In genomic region chr2:236884776-236885175, GRCh38 we compare ENCODE assay signal across 21 cellular contexts.
DNase-seq lines count a peak whose midpoint lies in the region; ATAC-seq lines count a peak whose summit lies in the region.
"Had no signal": no experiment of that assay in that cellular context is flagged by ENCODE, and none has a peak within 500 bp of the region (broad histone marks: within the 10 kb centered on the region; RNA-seq: fewer than 3 reads in every experiment).

No MANE protein-coding gene starts in this region.

- H3K27me3 ChIP-seq in mesenchymal stem cell (ENCODE audit: control insufficient read depth in 1 of 2, insufficient read depth in 1 of 2, low read length in 2 of 2): no peaks in the 10 kb centered on the region
- H3K27me3 ChIP-seq: BE2C had no signal

- H3K14ac ChIP-seq in mesenchymal stem cell (ENCODE audit: low read length in 2 of 2): peak overlapping the region in 1 of 2 experiments; percentile 66

- WGBS in mesenchymal stem cell: 71% methylated on average over 4 of the region's 4 CpGs

- H3K4me3 ChIP-seq in mesenchymal stem cell (ENCODE audit: insufficient read depth in 1 of 2, low read depth in 1 of 2, low read length in 2 of 2): no peak overlapping the region
- H3K4me3 ChIP-seq: A549, HAP-1 had no signal

- no peaks in the 10 kb centered on the region for H3K36me3 Mint-ChIP-seq in stimulated activated effector memory CD8-positive, alpha-beta T cell treated with anti-CD3 and anti-CD28 coated beads, Interleukin-12 subunit alpha, Interleukin-12 subunit beta, amount 100 ng/mL, for 72 hours
- H3K36me3 Mint-ChIP-seq: CD4-positive, alpha-beta memory T cell had no signal

- H3K79me1 ChIP-seq in mesenchymal stem cell (replicated peaks; ENCODE audit: low read length, poor library complexity, severe bottlenecking): no peaks in the 10 kb centered on the region

- no peak for DNase-seq in Right ventricle myocardium inferior (ENCODE audit: missing footprints)
- DNase-seq in left cardiac atrium: no peak
- no peak for DNase-seq in mesenchymal stem cell
- peak in 1 of 2 donors; percentile 26 for DNase-seq in stimulated activated effector memory CD8-positive, alpha-beta T cell treated with anti-CD3 and anti-CD28 coated beads, Interleukin-12 subunit alpha, Interleukin-12 subunit beta, amount 100 ng/mL, for 72 hours (ENCODE audit: low spot score in 2 of 2)
- no peak for DNase-seq in NCI-H2171 (lab: John Stamatoyannopoulos, UW)
- DNase-seq: 8988T; ACHN; AML-193; BE2C; C1 segment of cervical spinal cord; Calu3; CD4-positive, alpha-beta memory T cell; COR-L47; DMS79 treated with DMSO at 0.1 percent for 48 hours; GF-D8; GOT3; HFFc6 had no signal

- H3K9ac ChIP-seq in mesenchymal stem cell (ENCODE audit: low read length): no peak overlapping the region

- no peak overlapping the region for H3K27ac ChIP-seq in mesenchymal stem cell (ENCODE audit: low read length, poor library complexity, severe bottlenecking)
- H3K27ac ChIP-seq: A549 had no signal

- no peaks in the 10 kb centered on the region for H3K36me3 ChIP-seq in mesenchymal stem cell (ENCODE audit: control insufficient read depth in 1 of 2, insufficient read depth in 2 of 2, low read depth in 1 of 2, low read length in 2 of 2)
- H3K36me3 ChIP-seq: BE2C, HAP-1 had no signal

- no peak overlapping the region for H2BK5ac ChIP-seq in mesenchymal stem cell (ENCODE audit: low read depth, low read length, poor library complexity, severe bottlenecking)

- no peak overlapping the region for H3K4me3 Mint-ChIP-seq in stimulated activated effector memory CD8-positive, alpha-beta T cell treated with anti-CD3 and anti-CD28 coated beads, Interleukin-12 subunit alpha, Interleukin-12 subunit beta, amount 100 ng/mL, for 72 hours
- H3K4me3 Mint-ChIP-seq: CD4-positive, alpha-beta memory T cell; HFFc6 had no signal

- no peaks in the 10 kb centered on the region for H3K4me1 Mint-ChIP-seq in stimulated activated effector memory CD8-positive, alpha-beta T cell treated with anti-CD3 and anti-CD28 coated beads, Interleukin-12 subunit alpha, Interleukin-12 subunit beta, amount 100 ng/mL, for 72 hours
- H3K4me1 Mint-ChIP-seq: CD4-positive, alpha-beta memory T cell had no signal

- H2BK15ac ChIP-seq in mesenchymal stem cell (ENCODE audit: low read depth, poor library complexity, severe bottlenecking): no peak overlapping the region

- peak overlapping the region; percentile 63 for H4K91ac ChIP-seq in mesenchymal stem cell (ENCODE audit: low read length)

- intact Hi-C loops in Right ventricle myocardium inferior (cut with DNase I) (loop anchor here (5.0 kb wide), 1 partner anchor 317 kb away; the partner anchor contains the start of gene ACKR3), left cardiac atrium (cut with DNase I) (no loop called here)

- H3K23ac ChIP-seq in mesenchymal stem cell (ENCODE audit: low read length in 2 of 2): no peak overlapping the region

- peak; percentile 42 for ATAC-seq in Right ventricle myocardium inferior
- ATAC-seq in left cardiac atrium: no peak
- peak; percentile 19 for ATAC-seq in stimulated activated effector memory CD8-positive, alpha-beta T cell treated with anti-CD3 and anti-CD28 coated beads, Interleukin-12 subunit alpha, Interleukin-12 subunit beta, amount 100 ng/mL, for 72 hours
- no peak for ATAC-seq in GM21528 (IDR thresholded peaks at IDR 0.05; ENCODE audit: low FRiP score, unreplicated experiment)
- no peak for ATAC-seq in GM21717 (IDR thresholded peaks at IDR 0.05; ENCODE audit: unreplicated experiment)
- ATAC-seq: A549 had no signal

- peak overlapping the region; percentile 7 to 61 for H3K18ac ChIP-seq in mesenchymal stem cell (ENCODE audit: low read depth in 1 of 2, low read length in 2 of 2)

- H2AFZ ChIP-seq in mesenchymal stem cell (ENCODE audit: low read depth, low read length): no peak overlapping the region

- peaks cover 9% of the 10 kb centered on the region for H3K9me3 ChIP-seq in mesenchymal stem cell (ENCODE audit: control insufficient read depth, low read length)
- H3K9me3 ChIP-seq: BE2C, HAP-1 had no signal

- H3K4me1 ChIP-seq in mesenchymal stem cell (ENCODE audit: control insufficient read depth, insufficient read depth, low read depth, low read length): peaks cover 5% of the 10 kb centered on the region
- H3K4me1 ChIP-seq: A549, HAP-1 had no signal

- no peak overlapping the region for H2AK5ac ChIP-seq in mesenchymal stem cell (ENCODE audit: low read length, severe bottlenecking)

- no peak overlapping the region for H2BK120ac ChIP-seq in mesenchymal stem cell (ENCODE audit: low read depth, low read length)

- no peak overlapping the region for H4K8ac ChIP-seq in mesenchymal stem cell (ENCODE audit: low read length)

- H3K4ac ChIP-seq in mesenchymal stem cell (ENCODE audit: low read depth in 1 of 2, low read length in 2 of 2): no peak overlapping the region

- no peaks in the 10 kb centered on the region for H3K9me3 Mint-ChIP-seq in stimulated activated effector memory CD8-positive, alpha-beta T cell treated with anti-CD3 and anti-CD28 coated beads, Interleukin-12 subunit alpha, Interleukin-12 subunit beta, amount 100 ng/mL, for 72 hours
- H3K9me3 Mint-ChIP-seq: CD4-positive, alpha-beta memory T cell had no signal

- H3K4me2 ChIP-seq in mesenchymal stem cell (ENCODE audit: low read length, poor library complexity, severe bottlenecking): no peak overlapping the region
- H3K4me2 ChIP-seq: A549 had no signal

- no peak overlapping the region for H3K27ac Mint-ChIP-seq in stimulated activated effector memory CD8-positive, alpha-beta T cell treated with anti-CD3 and anti-CD28 coated beads, Interleukin-12 subunit alpha, Interleukin-12 subunit beta, amount 100 ng/mL, for 72 hours
- H3K27ac Mint-ChIP-seq: CD4-positive, alpha-beta memory T cell; HFFc6 had no signal

- H2BK12ac ChIP-seq in mesenchymal stem cell (ENCODE audit: low read length in 2 of 2): peak overlapping the region in 1 of 2 experiments; percentile 75

Comparison
In these comparisons a context has a peak if more than half of its experiments do, and no peak if none do; other contexts are left out.
1. ATAC-seq: peak in Right ventricle myocardium inferior (single experiment) and stimulated activated effector memory CD8-positive, alpha-beta T cell treated with anti-CD3 and anti-CD28 coated beads, Interleukin-12 subunit alpha, Interleukin-12 subunit beta, amount 100 ng/mL, for 72 hours (single experiment); none in left cardiac atrium (0 of 2), GM21528 (single experiment) and GM21717 (single experiment).